18 cellular contexts compared by ENCODE assay signal in genomic region chr15:52787549-52788098, GRCh38. TPM values are rescaled to one million over a fixed set of nuclear protein-coding genes. Genes with fewer than 3 reads are reported as not detected.
DNase-seq lines count a peak whose midpoint lies in the region; ATAC-seq and TF ChIP-seq lines count a peak whose summit lies in the region.
"Had no signal": no experiment of that assay in that cellular context is flagged by ENCODE, and none has a peak within 500 bp of the region (broad histone marks: within the 10 kb centered on the region; RNA-seq: fewer than 3 reads in every experiment).

No MANE protein-coding gene starts in this region.

- DNase-seq in activated CD8-positive, alpha-beta memory T cell treated with anti-CD3 and anti-CD28 coated beads, Interleukin-2, amount 10 ng/mL, durations not matched to agents 7 days and 5 days = no peak
- no peak for DNase-seq in activated CD8-positive, alpha-beta memory T cell treated with anti-CD3 and anti-CD28 coated beads, Interleukin-2, amount 50 U/mL, for 4 hours
- no peak for DNase-seq in activated CD8-positive, alpha-beta T cell treated with anti-CD3 and anti-CD28 coated beads, Interleukin-2, amount 10 ng/mL, durations not matched to agents 7 days and 5 days
- DNase-seq in left kidney (ENCODE audit: low read depth, low spot score) (peak; percentile 16), retina (peak; percentile 69), KBM-7 (no peak), Peyer's patch (no peak), NCI-H187 (lab: John Stamatoyannopoulos, UW) (no peak)
- DNase-seq: activated CD4-positive, alpha-beta T cell treated with anti-CD3 and anti-CD28 coated beads, Interleukin-2, amount 50 U/mL, for 4 hours; activated naive CD4-positive, alpha-beta T cell treated with anti-CD3 and anti-CD28 coated beads for 36 hours; effector memory CD4-positive, alpha-beta T cell; foreskin keratinocyte; NCI-H2107; stimulated activated CD4-positive, alpha-beta T cell treated with anti-CD3 and anti-CD28 coated beads, Interleukin-4, amount 100 ng/mL, for 1 hour had no signal

- H3K9me3 Mint-ChIP-seq in activated CD8-positive, alpha-beta memory T cell treated with anti-CD3 and anti-CD28 coated beads, Interleukin-2, amount 10 ng/mL, durations not matched to agents 7 days and 5 days (ENCODE audit: low read depth) = no peaks in the 10 kb centered on the region
- no peaks in the 10 kb centered on the region for H3K9me3 Mint-ChIP-seq in activated CD8-positive, alpha-beta T cell treated with anti-CD3 and anti-CD28 coated beads, Interleukin-2, amount 10 ng/mL, durations not matched to agents 7 days and 5 days (ENCODE audit: insufficient read depth)
- H3K9me3 Mint-ChIP-seq: activated naive CD4-positive, alpha-beta T cell treated with anti-CD3 and anti-CD28 coated beads for 36 hours had no signal

- H3K27ac Mint-ChIP-seq in activated CD8-positive, alpha-beta memory T cell treated with anti-CD3 and anti-CD28 coated beads, Interleukin-2, amount 10 ng/mL, durations not matched to agents 7 days and 5 days = peak overlapping the region; percentile 6
- peak overlapping the region; percentile 41 for H3K27ac Mint-ChIP-seq in activated CD8-positive, alpha-beta T cell treated with anti-CD3 and anti-CD28 coated beads, Interleukin-2, amount 10 ng/mL, durations not matched to agents 7 days and 5 days
- H3K27ac Mint-ChIP-seq: activated naive CD4-positive, alpha-beta T cell treated with anti-CD3 and anti-CD28 coated beads for 36 hours had no signal

- POLR2A ChIA-PET in activated CD8-positive, alpha-beta T cell treated with anti-CD3 and anti-CD28 coated beads, Interleukin-2, amount 10 ng/mL, durations not matched to agents 7 days and 5 days (lab: Charles Lee) = no interaction called here

- H3K4me1 Mint-ChIP-seq in activated CD8-positive, alpha-beta memory T cell treated with anti-CD3 and anti-CD28 coated beads, Interleukin-2, amount 10 ng/mL, durations not matched to agents 7 days and 5 days = peaks cover 12% of the 10 kb centered on the region
- H3K4me1 Mint-ChIP-seq in activated CD8-positive, alpha-beta T cell treated with anti-CD3 and anti-CD28 coated beads, Interleukin-2, amount 10 ng/mL, durations not matched to agents 7 days and 5 days (ENCODE audit: low read depth) = peaks cover 11% of the 10 kb centered on the region

- H3K4me3 ChIP-seq in Peyer's patch = peak overlapping the region in 1 of 4 donors; percentile 54
- H3K4me3 ChIP-seq: cardiac muscle cell had no signal

- peaks cover 90% of the 10 kb centered on the region for H3K27me3 Mint-ChIP-seq in activated CD8-positive, alpha-beta memory T cell treated with anti-CD3 and anti-CD28 coated beads, Interleukin-2, amount 10 ng/mL, durations not matched to agents 7 days and 5 days
- peaks cover 85% of the 10 kb centered on the region for H3K27me3 Mint-ChIP-seq in activated CD8-positive, alpha-beta T cell treated with anti-CD3 and anti-CD28 coated beads, Interleukin-2, amount 10 ng/mL, durations not matched to agents 7 days and 5 days (ENCODE audit: low read depth)

- TF ChIP-seq POLR2A in Peyer's patch (IDR thresholded peaks at IDR 0.05) = no peak

- no peaks in the 10 kb centered on the region for H3K36me3 Mint-ChIP-seq in activated CD8-positive, alpha-beta memory T cell treated with anti-CD3 and anti-CD28 coated beads, Interleukin-2, amount 10 ng/mL, durations not matched to agents 7 days and 5 days
- no peaks in the 10 kb centered on the region for H3K36me3 Mint-ChIP-seq in activated CD8-positive, alpha-beta T cell treated with anti-CD3 and anti-CD28 coated beads, Interleukin-2, amount 10 ng/mL, durations not matched to agents 7 days and 5 days (ENCODE audit: low read depth)

- no peak overlapping the region for H3K27ac ChIP-seq in Peyer's patch
- H3K27ac ChIP-seq: cardiac muscle cell, foreskin keratinocyte had no signal

- H3K9me3 ChIP-seq in Peyer's patch = no peaks in the 10 kb centered on the region

- CTCF ChIA-PET in activated CD8-positive, alpha-beta memory T cell treated with anti-CD3 and anti-CD28 coated beads, Interleukin-2, amount 10 ng/mL, durations not matched to agents 7 days and 5 days (lab: Charles Lee) = no interaction called here
- CTCF ChIA-PET in activated CD8-positive, alpha-beta T cell treated with anti-CD3 and anti-CD28 coated beads, Interleukin-2, amount 10 ng/mL, durations not matched to agents 7 days and 5 days (lab: Charles Lee) = no interaction called here

- ATAC-seq in activated CD8-positive, alpha-beta memory T cell treated with anti-CD3 and anti-CD28 coated beads, Interleukin-2, amount 10 ng/mL, durations not matched to agents 7 days and 5 days = no peak
- no peak for ATAC-seq in activated CD8-positive, alpha-beta T cell treated with anti-CD3 and anti-CD28 coated beads, Interleukin-2, amount 10 ng/mL, durations not matched to agents 7 days and 5 days
- ATAC-seq: foreskin keratinocyte, right cardiac atrium had no signal

- H3K36me3 ChIP-seq in Peyer's patch = no peaks in the 10 kb centered on the region
- H3K36me3 ChIP-seq: cardiac muscle cell had no signal

- in situ Hi-C loops in KBM-7 (cut with MboI; ENCODE audit: low pct_unique_long_range_greater_than_20kb, low sequenced_read_pairs) = loop anchor here (25.0 kb wide), 1 partner anchor 425 kb away; no protein-coding TSS in a partner anchor

- H3K4me1 ChIP-seq in Peyer's patch = peaks cover 0 to 45% (median 28%) of the 10 kb centered on the region in 4 donors
- H3K4me1 ChIP-seq: foreskin keratinocyte had no signal

- H3K4me3 Mint-ChIP-seq in activated CD8-positive, alpha-beta memory T cell treated with anti-CD3 and anti-CD28 coated beads, Interleukin-2, amount 10 ng/mL, durations not matched to agents 7 days and 5 days = no peak overlapping the region
- no peak overlapping the region for H3K4me3 Mint-ChIP-seq in activated CD8-positive, alpha-beta T cell treated with anti-CD3 and anti-CD28 coated beads, Interleukin-2, amount 10 ng/mL, durations not matched to agents 7 days and 5 days
- H3K4me3 Mint-ChIP-seq: activated naive CD4-positive, alpha-beta T cell treated with anti-CD3 and anti-CD28 coated beads for 36 hours had no signal

- H3K27me3 ChIP-seq in Peyer's patch = peaks cover 0 to 88% of the 10 kb centered on the region in 2 donors

- no peak for TF ChIP-seq CTCF in Peyer's patch (IDR thresholded peaks at IDR 0.05)

RNA-seq across cellular contexts. Expression of gene ONECUT1, which starts 2.5 kb away (rescaled TPM):
- not detected for total RNA-seq in activated CD8-positive, alpha-beta memory T cell treated with anti-CD3 and anti-CD28 coated beads, Interleukin-2, amount 10 ng/mL, durations not matched to agents 7 days and 5 days
- total RNA-seq in activated CD8-positive, alpha-beta T cell treated with anti-CD3 and anti-CD28 coated beads, Interleukin-2, amount 10 ng/mL, durations not matched to agents 7 days and 5 days = not detected
- not detected for total RNA-seq in Peyer's patch
- total RNA-seq: A673; activated naive CD4-positive, alpha-beta T cell treated with anti-CD3 and anti-CD28 coated beads for 36 hours; foreskin keratinocyte; HT1080 had no signal

Comparison
In these comparisons a context has a peak if more than half of its experiments do, and no peak if none do; other contexts are left out.
1. DNase-seq: peak in left kidney (single experiment) and retina (single experiment); none in activated CD8-positive, alpha-beta memory T cell treated with anti-CD3 and anti-CD28 coated beads, Interleukin-2, amount 10 ng/mL, durations not matched to agents 7 days and 5 days (single experiment), activated CD8-positive, alpha-beta memory T cell treated with anti-CD3 and anti-CD28 coated beads, Interleukin-2, amount 50 U/mL, for 4 hours (single experiment), activated CD8-positive, alpha-beta T cell treated with anti-CD3 and anti-CD28 coated beads, Interleukin-2, amount 10 ng/mL, durations not matched to agents 7 days and 5 days (single experiment), KBM-7 (single experiment), Peyer's patch (0 of 3) and NCI-H187 (0 of 2).